ENCODE assay signal across 9 cellular contexts in the genomic region with DNA sequence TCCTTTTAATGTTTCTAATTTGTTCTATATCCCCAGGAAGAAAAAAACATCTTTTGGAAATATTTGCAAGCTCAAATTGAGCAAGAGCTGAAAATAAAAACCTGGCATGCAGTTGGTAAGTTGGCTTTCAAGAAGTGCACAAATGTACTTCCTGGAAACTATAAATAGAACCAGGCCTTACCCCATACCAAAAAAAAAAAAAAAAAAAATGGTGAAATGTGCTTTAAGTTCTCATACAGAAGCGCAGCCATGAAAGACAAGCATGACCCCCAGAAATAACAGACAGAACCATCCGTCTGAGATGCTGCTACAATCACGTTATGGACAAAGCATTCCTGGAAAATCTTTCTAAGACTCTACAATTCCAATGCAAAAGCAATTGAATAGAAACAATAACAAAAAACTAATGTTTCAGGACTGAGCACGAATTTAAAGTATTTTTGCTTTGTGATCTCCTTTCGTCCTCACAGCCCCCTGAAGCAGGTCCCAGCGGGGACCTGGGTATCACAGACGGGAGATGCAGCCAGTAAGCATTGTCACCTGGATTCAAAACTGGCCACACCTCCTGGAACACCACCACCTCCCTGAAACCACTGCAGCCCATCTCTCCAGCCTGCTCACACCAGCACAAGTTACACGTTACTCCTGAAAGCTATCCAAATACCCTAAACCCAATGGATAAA.
A peak's percentile ranks its signal among the peaks of the same experiment; 100 is the strongest.
DNase-seq lines count a peak whose midpoint lies in the region; ATAC-seq and TF ChIP-seq lines count a peak whose summit lies in the region.
"Had no signal": no experiment of that assay in that cellular context is flagged by ENCODE, and none has a peak within 500 bp of the region (broad histone marks: within the 10 kb centered on the region; RNA-seq: fewer than 3 reads in every experiment).

No MANE protein-coding gene starts in this region.

- peaks cover 84% of the 10 kb centered on the region for H3K4me1 Mint-ChIP-seq in CD4-positive, alpha-beta T cell (ENCODE audit: low read depth)

- H3K4me3 ChIP-seq in PC-9 (no peak overlapping the region), esophagus muscularis mucosa (peak overlapping the region; percentile 35 to 50 (median 38)), ovary (peak overlapping the region; percentile 28)

- H3K27me3 ChIP-seq in CD4-positive, alpha-beta T cell (ENCODE audit: control insufficient read depth, insufficient read depth, low read length), result no peaks in the 10 kb centered on the region
- no peaks in the 10 kb centered on the region for H3K27me3 ChIP-seq in PC-9 (ENCODE audit: insufficient read depth, low read depth)
- H3K27me3 ChIP-seq in esophagus muscularis mucosa, result no peaks in the 10 kb centered on the region
- no peaks in the 10 kb centered on the region for H3K27me3 ChIP-seq in ovary

- H3K36me3 ChIP-seq in PC-9 (ENCODE audit: low read depth), result no peaks in the 10 kb centered on the region
- H3K36me3 ChIP-seq in esophagus muscularis mucosa, result no peaks in the 10 kb centered on the region
- H3K36me3 ChIP-seq in ovary, result no peaks in the 10 kb centered on the region

- 36% methylated on average over 8 of the region's 8 CpGs for WGBS in esophagus muscularis mucosa
- WGBS in ovary, 3 donors, result 23 to 36% (median 31%) methylated on average over 8 of the region's 8 CpGs

- intact Hi-C loops in CD4-positive, alpha-beta T cell (cut with DNase I, micrococcal nuclease), result loop anchor here (5.0 kb wide), 2 partner anchors 35 to 40 kb away; no protein-coding TSS in a partner anchor
- intact Hi-C loops in PC-9 (cut with micrococcal nuclease; ENCODE audit: unreplicated experiment) (no loop called here), esophagus muscularis mucosa (cut with DNase I) (no loop called here), ovary (cut with DNase I) (loop anchor here in 1 of 4 donors (10.0 kb wide), 1 partner anchor 172 kb away; no protein-coding TSS in a partner anchor)

- H3K4me2 ChIP-seq in PC-9, result peak overlapping the region; percentile 46

- no peak for DNase-seq in CD4-positive, alpha-beta T cell
- DNase-seq in PC-9, result peak in 1 of 2 experiments; percentile 59
- no peak for DNase-seq in esophagus muscularis mucosa (ENCODE audit: extremely low spot score)
- DNase-seq in ovary, result peak in 2 of 5 donors; percentile 19 to 27
- no peak for DNase-seq in effector CD8-positive, alpha-beta T cell (lab: John Stamatoyannopoulos, UW)
- DNase-seq in DMS 273 (lab: John Stamatoyannopoulos, UW; ENCODE audit: unreplicated experiment), result no peak
- DNase-seq in NCI-H1436 (lab: John Stamatoyannopoulos, UW), result no peak
- DNase-seq: NCI-H1105 treated with DMSO at 0.1 percent for 48 hours had no signal

- TF ChIP-seq POLR2A in esophagus muscularis mucosa (IDR thresholded peaks at IDR 0.05; ENCODE audit: low read depth) (no peak), ovary (IDR thresholded peaks at IDR 0.05) (no peak)

- no peaks in the 10 kb centered on the region for H3K36me3 Mint-ChIP-seq in CD4-positive, alpha-beta T cell (ENCODE audit: low read depth)

- no peak overlapping the region for H2AFZ ChIP-seq in PC-9

- no peak overlapping the region for H3K27ac ChIP-seq in CD4-positive, alpha-beta T cell (ENCODE audit: low read depth, low read length)
- H3K27ac ChIP-seq in PC-9 (no peak overlapping the region), esophagus muscularis mucosa (replicated peaks in 1 of 4) (peak overlapping the region; percentile 86 to 94 (median 90)), ovary (peak overlapping the region; percentile 76 to 84)

- POLR2A ChIA-PET in CD4-positive, alpha-beta T cell (lab: Charles Lee), result interaction anchor here (0.8 to 2.3 kb wide), 4 partner anchors 8 to 60 kb away, joined by 3 to 10 read pairs (median 6); no protein-coding TSS in a partner anchor
- POLR2A ChIA-PET in PC-9 (lab: Charles Lee; ENCODE audit: unreplicated experiment), result no interaction called here

- H3K4me3 Mint-ChIP-seq in CD4-positive, alpha-beta T cell, result peak overlapping the region; percentile 57

- peak; percentile 60 for ATAC-seq in CD4-positive, alpha-beta T cell (ENCODE audit: poor library complexity)
- no peak for ATAC-seq in GM21786 (IDR thresholded peaks at IDR 0.05; ENCODE audit: unreplicated experiment)

- BruUV-seq in PC-9 (replicated peaks; lab: Mats Ljungman, UMichigan), result no TSS peak

- no peaks in the 10 kb centered on the region for H3K9me3 Mint-ChIP-seq in CD4-positive, alpha-beta T cell

- peak overlapping the region; percentile 88 for H3K27ac Mint-ChIP-seq in CD4-positive, alpha-beta T cell

- no peaks in the 10 kb centered on the region; the same call in 1 of the 2 replicates for H4K20me1 ChIP-seq in PC-9 (ENCODE audit: insufficient read depth)

- no peaks in the 10 kb centered on the region for H3K27me3 Mint-ChIP-seq in CD4-positive, alpha-beta T cell

- H3K9me3 ChIP-seq in CD4-positive, alpha-beta T cell (ENCODE audit: control insufficient read depth, low read length), result no peaks in the 10 kb centered on the region
- no peaks in the 10 kb centered on the region for H3K9me3 ChIP-seq in PC-9 (ENCODE audit: insufficient read depth, low read depth)
- H3K9me3 ChIP-seq in esophagus muscularis mucosa, result no peaks in the 10 kb centered on the region
- H3K9me3 ChIP-seq in ovary, result no peaks in the 10 kb centered on the region

- no peak for TF ChIP-seq CTCF in CD4-positive, alpha-beta T cell (IDR thresholded peaks at IDR 0.05)
- no peak for TF ChIP-seq CTCF in PC-9 (conservative IDR thresholded peaks at IDR 0.05)
- TF ChIP-seq CTCF in esophagus muscularis mucosa (IDR thresholded peaks at IDR 0.05), result no peak
- TF ChIP-seq CTCF in ovary (IDR thresholded peaks at IDR 0.05), result no peak

- H3K79me2 ChIP-seq in PC-9 (ENCODE audit: low read depth), result peaks cover 23% of the 10 kb centered on the region

- TF ChIP-seq EP300 in esophagus muscularis mucosa (IDR thresholded peaks at IDR 0.05) (no peak), ovary (IDR thresholded peaks at IDR 0.05) (no peak)

- peaks cover 7% of the 10 kb centered on the region; the same call in 1 of the 2 replicates for H3F3A ChIP-seq in PC-9 (ENCODE audit: insufficient read depth, low read depth)

- H3K9me2 ChIP-seq in PC-9 (ENCODE audit: insufficient read depth), result no peaks in the 10 kb centered on the region

- CTCF ChIA-PET in CD4-positive, alpha-beta T cell (lab: Charles Lee), result no interaction called here
- CTCF ChIA-PET in PC-9 (lab: Charles Lee), result interaction anchor here (0.7 kb wide), 2 partner anchors 765 to 917 kb away, joined by 6 to 12 read pairs; no protein-coding TSS in a partner anchor

- H3K4me1 ChIP-seq in PC-9 (replicated peaks; ENCODE audit: insufficient read depth) (peaks cover 16% of the 10 kb centered on the region), esophagus muscularis mucosa (peaks cover 63 to 84% (median 84%) of the 10 kb centered on the region in 4 donors), ovary (ENCODE audit: insufficient read depth) (peaks cover 39% of the 10 kb centered on the region)

Comparison
In these comparisons a context has a peak if more than half of its experiments do, and no peak if none do; other contexts are left out.
1. H3K27ac ChIP-seq: peak in esophagus muscularis mucosa (4 of 4) and ovary (2 of 2); none in CD4-positive, alpha-beta T cell (single experiment) and PC-9 (single experiment).
2. intact Hi-C loops: an anchor here in CD4-positive, alpha-beta T cell (5.0 kb wide); none called in PC-9 and esophagus muscularis mucosa.